17 cellular contexts compared by ENCODE assay signal in the genomic region with DNA sequence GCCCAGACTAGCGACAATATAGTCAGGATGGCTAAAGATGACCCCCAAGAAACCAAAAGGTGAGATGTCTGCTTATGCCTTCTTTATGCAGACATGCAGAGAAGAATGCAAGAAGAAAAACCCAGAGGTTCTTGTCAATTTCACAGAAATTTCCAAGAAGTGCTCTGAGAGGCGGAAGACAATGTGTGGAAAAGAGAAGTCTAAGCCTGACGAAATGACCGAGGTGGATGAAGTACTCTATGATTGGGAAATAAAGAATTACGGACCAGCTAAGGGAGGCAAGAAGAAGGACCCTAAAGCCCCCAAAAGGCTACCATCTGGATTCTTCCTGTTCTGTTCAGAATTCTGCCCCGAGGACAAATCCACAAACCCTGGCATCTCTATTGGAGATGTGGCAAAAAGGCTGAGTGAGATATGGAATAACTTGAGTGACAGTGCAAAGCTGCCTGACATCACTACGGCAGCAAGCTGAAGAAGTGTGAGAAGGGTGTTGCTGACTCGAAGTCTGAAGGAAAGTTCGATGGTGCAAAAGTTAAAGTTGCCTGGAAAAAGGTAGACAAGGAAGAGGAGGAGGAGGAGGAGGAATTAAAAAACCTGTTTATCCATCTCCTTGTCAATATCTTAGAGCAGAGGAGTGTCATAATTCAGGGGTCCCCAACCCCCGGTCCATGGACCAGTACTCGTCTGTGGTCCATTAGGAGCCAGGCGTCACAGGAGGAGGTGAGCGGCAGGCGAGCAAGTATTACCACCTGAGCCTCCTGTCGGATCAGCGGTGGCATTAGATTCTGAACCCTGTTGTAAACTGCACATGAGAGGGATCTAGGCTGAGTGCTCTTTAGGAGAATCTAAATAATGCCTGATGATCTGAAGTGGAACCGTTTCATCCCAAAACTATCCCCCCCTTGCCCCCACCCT. TPM values are rescaled to one million over a fixed set of nuclear protein-coding genes. Genes with fewer than 3 reads are reported as not detected.
A peak's percentile ranks its signal among the peaks of the same experiment; 100 is the strongest.
DNase-seq lines count a peak whose midpoint lies in the region; ATAC-seq and TF ChIP-seq lines count a peak whose summit lies in the region.
"Had no signal": no experiment of that assay in that cellular context is flagged by ENCODE, and none has a peak within 500 bp of the region (broad histone marks: within the 10 kb centered on the region; RNA-seq: fewer than 3 reads in every experiment).

No MANE protein-coding gene starts in this region.

- H3K4me3 Mint-ChIP-seq in activated naive CD4-positive, alpha-beta T cell treated with anti-CD3 and anti-CD28 coated beads, Interleukin-2, amount 50 U/mL, for 24 hours: peak overlapping the region; percentile 16
- no peak overlapping the region for H3K4me3 Mint-ChIP-seq in endothelial cell (ENCODE audit: unreplicated experiment)

- H3K4me3 ChIP-seq in coronary artery: no peak overlapping the region
- H3K4me3 ChIP-seq: adrenal gland, psoas muscle had no signal

- no peak for ATAC-seq in activated naive CD4-positive, alpha-beta T cell treated with anti-CD3 and anti-CD28 coated beads, Interleukin-2, amount 50 U/mL, for 72 hours
- no peak for ATAC-seq in sciatic nerve
- ATAC-seq: HCT116, psoas muscle had no signal

- no peak overlapping the region for H3K27ac Mint-ChIP-seq in activated naive CD4-positive, alpha-beta T cell treated with anti-CD3 and anti-CD28 coated beads, Interleukin-2, amount 50 U/mL, for 24 hours
- H3K27ac Mint-ChIP-seq in activated naive CD4-positive, alpha-beta T cell treated with anti-CD3 and anti-CD28 coated beads, Interleukin-2, amount 50 U/mL, for 72 hours: peak overlapping the region in 1 of 2 donors; percentile 43
- H3K27ac Mint-ChIP-seq in endothelial cell (ENCODE audit: unreplicated experiment): no peak overlapping the region

- intact Hi-C loops in sciatic nerve (cut with DNase I): loop anchor here (5.0 kb wide), 1 partner anchor 44 kb away; no protein-coding TSS in a partner anchor

- TF ChIP-seq CTCF in coronary artery (IDR thresholded peaks at IDR 0.05) (no peak), endothelial cell (IDR thresholded peaks at IDR 0.05; ENCODE audit: unreplicated experiment) (no peak)

- no peaks in the 10 kb centered on the region for H3K36me3 Mint-ChIP-seq in activated naive CD4-positive, alpha-beta T cell treated with anti-CD3 and anti-CD28 coated beads, Interleukin-2, amount 50 U/mL, for 24 hours
- H3K36me3 Mint-ChIP-seq in activated naive CD4-positive, alpha-beta T cell treated with anti-CD3 and anti-CD28 coated beads, Interleukin-2, amount 50 U/mL, for 72 hours: peaks cover 0 to 14% of the 10 kb centered on the region in 2 donors
- no peaks in the 10 kb centered on the region for H3K36me3 Mint-ChIP-seq in endothelial cell (ENCODE audit: low read depth, unreplicated experiment)

- H3K4me1 Mint-ChIP-seq in activated naive CD4-positive, alpha-beta T cell treated with anti-CD3 and anti-CD28 coated beads, Interleukin-2, amount 50 U/mL, for 24 hours: peaks cover 27% of the 10 kb centered on the region
- no peaks in the 10 kb centered on the region for H3K4me1 Mint-ChIP-seq in endothelial cell (ENCODE audit: unreplicated experiment)

- no peak overlapping the region for H3K27ac ChIP-seq in coronary artery
- H3K27ac ChIP-seq: adrenal gland, psoas muscle had no signal

- no peaks in the 10 kb centered on the region for H3K9me3 Mint-ChIP-seq in activated naive CD4-positive, alpha-beta T cell treated with anti-CD3 and anti-CD28 coated beads, Interleukin-2, amount 50 U/mL, for 24 hours
- peaks cover 0 to 3% of the 10 kb centered on the region in 2 donors for H3K9me3 Mint-ChIP-seq in activated naive CD4-positive, alpha-beta T cell treated with anti-CD3 and anti-CD28 coated beads, Interleukin-2, amount 50 U/mL, for 72 hours
- no peaks in the 10 kb centered on the region for H3K9me3 Mint-ChIP-seq in endothelial cell (ENCODE audit: unreplicated experiment)

- DNase-seq in activated naive CD4-positive, alpha-beta T cell treated with anti-CD3 and anti-CD28 coated beads, Interleukin-2, amount 50 U/mL, for 72 hours (ENCODE audit: low spot score in 2 of 2): no peak
- DNase-seq in SKM-1 treated with dmso at 0.1 percent for 144 hours (lab: John Stamatoyannopoulos, UW; ENCODE audit: unreplicated experiment) (peak; percentile 59), coronary artery (ENCODE audit: low spot score) (peak; percentile 57), sciatic nerve (ENCODE audit: low spot score) (no peak), DMS153 (lab: John Stamatoyannopoulos, UW) (no peak), endothelial cell (ENCODE audit: low spot score) (no peak)
- DNase-seq in stimulated activated CD8-positive, alpha-beta memory T cell treated with anti-CD3 and anti-CD28 coated beads, Interleukin-4, amount 100 ng/mL, for 48 hours: peak; percentile 21
- DNase-seq: AML-193, erythroblast, KG1, kidney, NCI-H187, NCI-H524 treated with DMSO at 0.1 percent for 48 hours, psoas muscle had no signal

- H3K27me3 Mint-ChIP-seq in activated naive CD4-positive, alpha-beta T cell treated with anti-CD3 and anti-CD28 coated beads, Interleukin-2, amount 50 U/mL, for 24 hours: no peaks in the 10 kb centered on the region
- H3K27me3 Mint-ChIP-seq in endothelial cell (ENCODE audit: unreplicated experiment): peaks cover 3% of the 10 kb centered on the region

RNA-seq across cellular contexts. Expression of a gene that starts 25.1 kb away (rescaled TPM):
- 1 to 10 TPM; 4.3 to 8.2 TPM for total RNA-seq in activated naive CD4-positive, alpha-beta T cell treated with anti-CD3 and anti-CD28 coated beads, Interleukin-2, amount 50 U/mL, for 72 hours
- total RNA-seq in sciatic nerve (47.4 TPM), endothelial cell (ENCODE audit: unreplicated experiment) (2.7 TPM)

Comparison
In these comparisons a context has a peak if more than half of its experiments do, and no peak if none do; other contexts are left out.
1. DNase-seq: peak in SKM-1 treated with dmso at 0.1 percent for 144 hours (single experiment), coronary artery (single experiment) and stimulated activated CD8-positive, alpha-beta memory T cell treated with anti-CD3 and anti-CD28 coated beads, Interleukin-4, amount 100 ng/mL, for 48 hours (single experiment); none in activated naive CD4-positive, alpha-beta T cell treated with anti-CD3 and anti-CD28 coated beads, Interleukin-2, amount 50 U/mL, for 72 hours (0 of 2), sciatic nerve (single experiment), DMS153 (single experiment) and endothelial cell (single experiment).